ENCODE assay signal across 1 cellular context in genomic region chr7:135170223-135170997, GRCh38.
TF ChIP-seq lines count a peak whose summit lies in the region.

A gene with protein sequence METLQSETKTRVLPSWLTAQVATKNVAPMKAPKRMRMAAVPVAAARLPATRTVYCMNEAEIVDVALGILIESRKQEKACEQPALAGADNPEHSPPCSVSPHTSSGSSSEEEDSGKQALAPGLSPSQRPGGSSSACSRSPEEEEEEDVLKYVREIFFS (minus strand): TSS chr7:135170707. CDS start chr7:135168922, 1,785 bp downstream.

TF ChIP-seq in K562, 482 proteins besides CTCF, POLR2A, EP300 and RAD21 (continued from another document and continues in another):
- TF ChIP-seq, protein P1, sequence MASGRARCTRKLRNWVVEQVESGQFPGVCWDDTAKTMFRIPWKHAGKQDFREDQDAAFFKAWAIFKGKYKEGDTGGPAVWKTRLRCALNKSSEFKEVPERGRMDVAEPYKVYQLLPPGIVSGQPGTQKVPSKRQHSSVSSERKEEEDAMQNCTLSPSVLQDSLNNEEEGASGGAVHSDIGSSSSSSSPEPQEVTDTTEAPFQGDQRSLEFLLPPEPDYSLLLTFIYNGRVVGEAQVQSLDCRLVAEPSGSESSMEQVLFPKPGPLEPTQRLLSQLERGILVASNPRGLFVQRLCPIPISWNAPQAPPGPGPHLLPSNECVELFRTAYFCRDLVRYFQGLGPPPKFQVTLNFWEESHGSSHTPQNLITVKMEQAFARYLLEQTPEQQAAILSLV (tag; IDR thresholded peaks at IDR 0.05) = no peak
- TF ChIP-seq ZBED1 (IDR thresholded peaks at IDR 0.05) = peak; percentile 76
- TF ChIP-seq SP2 (IDR thresholded peaks at IDR 0.05; ENCODE audit: extremely low read depth, low read depth, low read length, poor library complexity, severe bottlenecking) = no peak
- peak; percentile 4 for TF ChIP-seq ZNF146 (CRISPR knock-in tag; IDR thresholded peaks at IDR 0.05; ENCODE audit: unreplicated experiment)
- TF ChIP-seq TAF15 (IDR thresholded peaks at IDR 0.05; ENCODE audit: low read depth, low read length) = no peak
- TF ChIP-seq NFATC3 (IDR thresholded peaks at IDR 0.05) = no peak
- TF ChIP-seq, protein P2, sequence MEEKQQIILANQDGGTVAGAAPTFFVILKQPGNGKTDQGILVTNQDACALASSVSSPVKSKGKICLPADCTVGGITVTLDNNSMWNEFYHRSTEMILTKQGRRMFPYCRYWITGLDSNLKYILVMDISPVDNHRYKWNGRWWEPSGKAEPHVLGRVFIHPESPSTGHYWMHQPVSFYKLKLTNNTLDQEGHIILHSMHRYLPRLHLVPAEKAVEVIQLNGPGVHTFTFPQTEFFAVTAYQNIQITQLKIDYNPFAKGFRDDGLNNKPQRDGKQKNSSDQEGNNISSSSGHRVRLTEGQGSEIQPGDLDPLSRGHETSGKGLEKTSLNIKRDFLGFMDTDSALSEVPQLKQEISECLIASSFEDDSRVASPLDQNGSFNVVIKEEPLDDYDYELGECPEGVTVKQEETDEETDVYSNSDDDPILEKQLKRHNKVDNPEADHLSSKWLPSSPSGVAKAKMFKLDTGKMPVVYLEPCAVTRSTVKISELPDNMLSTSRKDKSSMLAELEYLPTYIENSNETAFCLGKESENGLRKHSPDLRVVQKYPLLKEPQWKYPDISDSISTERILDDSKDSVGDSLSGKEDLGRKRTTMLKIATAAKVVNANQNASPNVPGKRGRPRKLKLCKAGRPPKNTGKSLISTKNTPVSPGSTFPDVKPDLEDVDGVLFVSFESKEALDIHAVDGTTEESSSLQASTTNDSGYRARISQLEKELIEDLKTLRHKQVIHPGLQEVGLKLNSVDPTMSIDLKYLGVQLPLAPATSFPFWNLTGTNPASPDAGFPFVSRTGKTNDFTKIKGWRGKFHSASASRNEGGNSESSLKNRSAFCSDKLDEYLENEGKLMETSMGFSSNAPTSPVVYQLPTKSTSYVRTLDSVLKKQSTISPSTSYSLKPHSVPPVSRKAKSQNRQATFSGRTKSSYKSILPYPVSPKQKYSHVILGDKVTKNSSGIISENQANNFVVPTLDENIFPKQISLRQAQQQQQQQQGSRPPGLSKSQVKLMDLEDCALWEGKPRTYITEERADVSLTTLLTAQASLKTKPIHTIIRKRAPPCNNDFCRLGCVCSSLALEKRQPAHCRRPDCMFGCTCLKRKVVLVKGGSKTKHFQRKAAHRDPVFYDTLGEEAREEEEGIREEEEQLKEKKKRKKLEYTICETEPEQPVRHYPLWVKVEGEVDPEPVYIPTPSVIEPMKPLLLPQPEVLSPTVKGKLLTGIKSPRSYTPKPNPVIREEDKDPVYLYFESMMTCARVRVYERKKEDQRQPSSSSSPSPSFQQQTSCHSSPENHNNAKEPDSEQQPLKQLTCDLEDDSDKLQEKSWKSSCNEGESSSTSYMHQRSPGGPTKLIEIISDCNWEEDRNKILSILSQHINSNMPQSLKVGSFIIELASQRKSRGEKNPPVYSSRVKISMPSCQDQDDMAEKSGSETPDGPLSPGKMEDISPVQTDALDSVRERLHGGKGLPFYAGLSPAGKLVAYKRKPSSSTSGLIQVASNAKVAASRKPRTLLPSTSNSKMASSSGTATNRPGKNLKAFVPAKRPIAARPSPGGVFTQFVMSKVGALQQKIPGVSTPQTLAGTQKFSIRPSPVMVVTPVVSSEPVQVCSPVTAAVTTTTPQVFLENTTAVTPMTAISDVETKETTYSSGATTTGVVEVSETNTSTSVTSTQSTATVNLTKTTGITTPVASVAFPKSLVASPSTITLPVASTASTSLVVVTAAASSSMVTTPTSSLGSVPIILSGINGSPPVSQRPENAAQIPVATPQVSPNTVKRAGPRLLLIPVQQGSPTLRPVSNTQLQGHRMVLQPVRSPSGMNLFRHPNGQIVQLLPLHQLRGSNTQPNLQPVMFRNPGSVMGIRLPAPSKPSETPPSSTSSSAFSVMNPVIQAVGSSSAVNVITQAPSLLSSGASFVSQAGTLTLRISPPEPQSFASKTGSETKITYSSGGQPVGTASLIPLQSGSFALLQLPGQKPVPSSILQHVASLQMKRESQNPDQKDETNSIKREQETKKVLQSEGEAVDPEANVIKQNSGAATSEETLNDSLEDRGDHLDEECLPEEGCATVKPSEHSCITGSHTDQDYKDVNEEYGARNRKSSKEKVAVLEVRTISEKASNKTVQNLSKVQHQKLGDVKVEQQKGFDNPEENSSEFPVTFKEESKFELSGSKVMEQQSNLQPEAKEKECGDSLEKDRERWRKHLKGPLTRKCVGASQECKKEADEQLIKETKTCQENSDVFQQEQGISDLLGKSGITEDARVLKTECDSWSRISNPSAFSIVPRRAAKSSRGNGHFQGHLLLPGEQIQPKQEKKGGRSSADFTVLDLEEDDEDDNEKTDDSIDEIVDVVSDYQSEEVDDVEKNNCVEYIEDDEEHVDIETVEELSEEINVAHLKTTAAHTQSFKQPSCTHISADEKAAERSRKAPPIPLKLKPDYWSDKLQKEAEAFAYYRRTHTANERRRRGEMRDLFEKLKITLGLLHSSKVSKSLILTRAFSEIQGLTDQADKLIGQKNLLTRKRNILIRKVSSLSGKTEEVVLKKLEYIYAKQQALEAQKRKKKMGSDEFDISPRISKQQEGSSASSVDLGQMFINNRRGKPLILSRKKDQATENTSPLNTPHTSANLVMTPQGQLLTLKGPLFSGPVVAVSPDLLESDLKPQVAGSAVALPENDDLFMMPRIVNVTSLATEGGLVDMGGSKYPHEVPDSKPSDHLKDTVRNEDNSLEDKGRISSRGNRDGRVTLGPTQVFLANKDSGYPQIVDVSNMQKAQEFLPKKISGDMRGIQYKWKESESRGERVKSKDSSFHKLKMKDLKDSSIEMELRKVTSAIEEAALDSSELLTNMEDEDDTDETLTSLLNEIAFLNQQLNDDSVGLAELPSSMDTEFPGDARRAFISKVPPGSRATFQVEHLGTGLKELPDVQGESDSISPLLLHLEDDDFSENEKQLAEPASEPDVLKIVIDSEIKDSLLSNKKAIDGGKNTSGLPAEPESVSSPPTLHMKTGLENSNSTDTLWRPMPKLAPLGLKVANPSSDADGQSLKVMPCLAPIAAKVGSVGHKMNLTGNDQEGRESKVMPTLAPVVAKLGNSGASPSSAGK (IDR thresholded peaks at IDR 0.05) = no peak; the same call in 1 of the 2 replicates
- TF ChIP-seq BCOR (IDR thresholded peaks at IDR 0.05) = peak; percentile 62; the same call in 1 of the 2 replicates
- no peak for TF ChIP-seq POU5F1 (IDR thresholded peaks at IDR 0.05; ENCODE audit: borderline replicate concordance, low read depth, low read length, partially characterized antibody)
- TF ChIP-seq, protein P3, sequence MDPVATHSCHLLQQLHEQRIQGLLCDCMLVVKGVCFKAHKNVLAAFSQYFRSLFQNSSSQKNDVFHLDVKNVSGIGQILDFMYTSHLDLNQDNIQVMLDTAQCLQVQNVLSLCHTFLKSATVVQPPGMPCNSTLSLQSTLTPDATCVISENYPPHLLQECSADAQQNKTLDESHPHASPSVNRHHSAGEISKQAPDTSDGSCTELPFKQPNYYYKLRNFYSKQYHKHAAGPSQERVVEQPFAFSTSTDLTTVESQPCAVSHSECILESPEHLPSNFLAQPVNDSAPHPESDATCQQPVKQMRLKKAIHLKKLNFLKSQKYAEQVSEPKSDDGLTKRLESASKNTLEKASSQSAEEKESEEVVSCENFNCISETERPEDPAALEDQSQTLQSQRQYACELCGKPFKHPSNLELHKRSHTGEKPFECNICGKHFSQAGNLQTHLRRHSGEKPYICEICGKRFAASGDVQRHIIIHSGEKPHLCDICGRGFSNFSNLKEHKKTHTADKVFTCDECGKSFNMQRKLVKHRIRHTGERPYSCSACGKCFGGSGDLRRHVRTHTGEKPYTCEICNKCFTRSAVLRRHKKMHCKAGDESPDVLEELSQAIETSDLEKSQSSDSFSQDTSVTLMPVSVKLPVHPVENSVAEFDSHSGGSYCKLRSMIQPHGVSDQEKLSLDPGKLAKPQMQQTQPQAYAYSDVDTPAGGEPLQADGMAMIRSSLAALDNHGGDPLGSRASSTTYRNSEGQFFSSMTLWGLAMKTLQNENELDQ (CRISPR knock-in tag; IDR thresholded peaks at IDR 0.05; ENCODE audit: borderline replicate concordance) = peak; percentile 81
- TF ChIP-seq ZNF347 (CRISPR knock-in tag; IDR thresholded peaks at IDR 0.05; ENCODE audit: low read depth) = 0 out of 2 replicates have a peak, but pooled peaks have one; percentile 52
- TF ChIP-seq, protein P4, sequence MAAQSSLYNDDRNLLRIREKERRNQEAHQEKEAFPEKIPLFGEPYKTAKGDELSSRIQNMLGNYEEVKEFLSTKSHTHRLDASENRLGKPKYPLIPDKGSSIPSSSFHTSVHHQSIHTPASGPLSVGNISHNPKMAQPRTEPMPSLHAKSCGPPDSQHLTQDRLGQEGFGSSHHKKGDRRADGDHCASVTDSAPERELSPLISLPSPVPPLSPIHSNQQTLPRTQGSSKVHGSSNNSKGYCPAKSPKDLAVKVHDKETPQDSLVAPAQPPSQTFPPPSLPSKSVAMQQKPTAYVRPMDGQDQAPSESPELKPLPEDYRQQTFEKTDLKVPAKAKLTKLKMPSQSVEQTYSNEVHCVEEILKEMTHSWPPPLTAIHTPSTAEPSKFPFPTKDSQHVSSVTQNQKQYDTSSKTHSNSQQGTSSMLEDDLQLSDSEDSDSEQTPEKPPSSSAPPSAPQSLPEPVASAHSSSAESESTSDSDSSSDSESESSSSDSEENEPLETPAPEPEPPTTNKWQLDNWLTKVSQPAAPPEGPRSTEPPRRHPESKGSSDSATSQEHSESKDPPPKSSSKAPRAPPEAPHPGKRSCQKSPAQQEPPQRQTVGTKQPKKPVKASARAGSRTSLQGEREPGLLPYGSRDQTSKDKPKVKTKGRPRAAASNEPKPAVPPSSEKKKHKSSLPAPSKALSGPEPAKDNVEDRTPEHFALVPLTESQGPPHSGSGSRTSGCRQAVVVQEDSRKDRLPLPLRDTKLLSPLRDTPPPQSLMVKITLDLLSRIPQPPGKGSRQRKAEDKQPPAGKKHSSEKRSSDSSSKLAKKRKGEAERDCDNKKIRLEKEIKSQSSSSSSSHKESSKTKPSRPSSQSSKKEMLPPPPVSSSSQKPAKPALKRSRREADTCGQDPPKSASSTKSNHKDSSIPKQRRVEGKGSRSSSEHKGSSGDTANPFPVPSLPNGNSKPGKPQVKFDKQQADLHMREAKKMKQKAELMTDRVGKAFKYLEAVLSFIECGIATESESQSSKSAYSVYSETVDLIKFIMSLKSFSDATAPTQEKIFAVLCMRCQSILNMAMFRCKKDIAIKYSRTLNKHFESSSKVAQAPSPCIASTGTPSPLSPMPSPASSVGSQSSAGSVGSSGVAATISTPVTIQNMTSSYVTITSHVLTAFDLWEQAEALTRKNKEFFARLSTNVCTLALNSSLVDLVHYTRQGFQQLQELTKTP (IDR thresholded peaks at IDR 0.05; ENCODE audit: low read depth in 1 of 2, partially characterized antibody in 2 of 2) = no peak
- TF ChIP-seq ZNF75A (CRISPR knock-in tag; IDR thresholded peaks at IDR 0.05) = peak; percentile 65; the same call in 1 of the 2 replicates
- no peak for TF ChIP-seq KLF10 (CRISPR knock-in tag; IDR thresholded peaks at IDR 0.05)
- 0 out of 2 replicates have a peak, but pooled peaks have one; percentile 72 for TF ChIP-seq RBM14 (IDR thresholded peaks at IDR 0.05; ENCODE audit: borderline replicate concordance, insufficient read depth, low read depth, low read length)
- TF ChIP-seq, protein P5, sequence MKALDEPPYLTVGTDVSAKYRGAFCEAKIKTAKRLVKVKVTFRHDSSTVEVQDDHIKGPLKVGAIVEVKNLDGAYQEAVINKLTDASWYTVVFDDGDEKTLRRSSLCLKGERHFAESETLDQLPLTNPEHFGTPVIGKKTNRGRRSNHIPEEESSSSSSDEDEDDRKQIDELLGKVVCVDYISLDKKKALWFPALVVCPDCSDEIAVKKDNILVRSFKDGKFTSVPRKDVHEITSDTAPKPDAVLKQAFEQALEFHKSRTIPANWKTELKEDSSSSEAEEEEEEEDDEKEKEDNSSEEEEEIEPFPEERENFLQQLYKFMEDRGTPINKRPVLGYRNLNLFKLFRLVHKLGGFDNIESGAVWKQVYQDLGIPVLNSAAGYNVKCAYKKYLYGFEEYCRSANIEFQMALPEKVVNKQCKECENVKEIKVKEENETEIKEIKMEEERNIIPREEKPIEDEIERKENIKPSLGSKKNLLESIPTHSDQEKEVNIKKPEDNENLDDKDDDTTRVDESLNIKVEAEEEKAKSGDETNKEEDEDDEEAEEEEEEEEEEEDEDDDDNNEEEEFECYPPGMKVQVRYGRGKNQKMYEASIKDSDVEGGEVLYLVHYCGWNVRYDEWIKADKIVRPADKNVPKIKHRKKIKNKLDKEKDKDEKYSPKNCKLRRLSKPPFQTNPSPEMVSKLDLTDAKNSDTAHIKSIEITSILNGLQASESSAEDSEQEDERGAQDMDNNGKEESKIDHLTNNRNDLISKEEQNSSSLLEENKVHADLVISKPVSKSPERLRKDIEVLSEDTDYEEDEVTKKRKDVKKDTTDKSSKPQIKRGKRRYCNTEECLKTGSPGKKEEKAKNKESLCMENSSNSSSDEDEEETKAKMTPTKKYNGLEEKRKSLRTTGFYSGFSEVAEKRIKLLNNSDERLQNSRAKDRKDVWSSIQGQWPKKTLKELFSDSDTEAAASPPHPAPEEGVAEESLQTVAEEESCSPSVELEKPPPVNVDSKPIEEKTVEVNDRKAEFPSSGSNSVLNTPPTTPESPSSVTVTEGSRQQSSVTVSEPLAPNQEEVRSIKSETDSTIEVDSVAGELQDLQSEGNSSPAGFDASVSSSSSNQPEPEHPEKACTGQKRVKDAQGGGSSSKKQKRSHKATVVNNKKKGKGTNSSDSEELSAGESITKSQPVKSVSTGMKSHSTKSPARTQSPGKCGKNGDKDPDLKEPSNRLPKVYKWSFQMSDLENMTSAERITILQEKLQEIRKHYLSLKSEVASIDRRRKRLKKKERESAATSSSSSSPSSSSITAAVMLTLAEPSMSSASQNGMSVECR (CRISPR knock-in tag; IDR thresholded peaks at IDR 0.05) = peak; percentile 95
- TF ChIP-seq IFI16 (CRISPR knock-in tag; IDR thresholded peaks at IDR 0.05) = no peak
- TF ChIP-seq CHCHD3 (CRISPR knock-in tag; IDR thresholded peaks at IDR 0.05) = 0 out of 2 replicates have a peak, but pooled peaks have one; percentile 64
- TF ChIP-seq THRA (IDR thresholded peaks at IDR 0.05) = no peak
- TF ChIP-seq, protein P6, sequence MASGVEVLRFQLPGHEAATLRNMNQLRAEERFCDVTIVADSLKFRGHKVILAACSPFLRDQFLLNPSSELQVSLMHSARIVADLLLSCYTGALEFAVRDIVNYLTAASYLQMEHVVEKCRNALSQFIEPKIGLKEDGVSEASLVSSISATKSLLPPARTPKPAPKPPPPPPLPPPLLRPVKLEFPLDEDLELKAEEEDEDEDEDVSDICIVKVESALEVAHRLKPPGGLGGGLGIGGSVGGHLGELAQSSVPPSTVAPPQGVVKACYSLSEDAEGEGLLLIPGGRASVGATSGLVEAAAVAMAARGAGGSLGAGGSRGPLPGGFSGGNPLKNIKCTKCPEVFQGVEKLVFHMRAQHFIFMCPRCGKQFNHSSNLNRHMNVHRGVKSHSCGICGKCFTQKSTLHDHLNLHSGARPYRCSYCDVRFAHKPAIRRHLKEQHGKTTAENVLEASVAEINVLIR (CRISPR knock-in tag; IDR thresholded peaks at IDR 0.05) = no peak
- TF ChIP-seq FOXK1 (CRISPR knock-in tag; IDR thresholded peaks at IDR 0.05; ENCODE audit: borderline replicate concordance) = peak; percentile 70; the same call in 1 of the 2 replicates
- no peak for TF ChIP-seq SMARCA5 (IDR thresholded peaks at IDR 0.05)
- peak; percentile 79; the same call in 1 of the 2 replicates for TF ChIP-seq ADNP (tag; IDR thresholded peaks at IDR 0.05)
- TF ChIP-seq SMC3 (conservative IDR thresholded peaks at IDR 0.05; ENCODE audit: insufficient read depth, low read depth, low read length) = peak; percentile 67
